21 cellular contexts compared by ENCODE assay signal in the genomic region with DNA sequence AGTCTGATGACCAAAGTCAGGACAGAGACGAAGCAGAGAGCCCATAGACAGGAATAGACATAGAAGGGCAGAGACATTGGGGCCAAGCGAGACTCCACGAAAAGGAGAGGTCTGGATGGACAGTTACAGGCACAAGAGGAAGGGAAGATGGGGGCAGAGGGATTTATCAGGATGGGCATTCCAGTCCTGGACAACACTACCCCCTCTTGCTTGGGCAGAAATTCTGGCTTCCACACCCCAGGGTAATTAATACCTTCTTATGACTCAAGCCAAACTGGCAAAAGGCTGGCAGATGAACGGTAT.
DNase-seq lines count a peak whose midpoint lies in the region; FAIRE-seq and TF ChIP-seq lines count a peak whose summit lies in the region.
"Had no signal": no experiment of that assay in that cellular context is flagged by ENCODE, and none has a peak within 500 bp of the region (broad histone marks: within the 10 kb centered on the region; RNA-seq: fewer than 3 reads in every experiment).

No MANE protein-coding gene starts in this region.

- H3K4me1 ChIP-seq in parathyroid adenoma: peaks cover 15% of the 10 kb centered on the region
- H3K4me1 ChIP-seq: A549, BE2C had no signal

- no peaks in the 10 kb centered on the region for H3K9me3 ChIP-seq in parathyroid adenoma (ENCODE audit: control insufficient read depth, low read length)
- H3K9me3 ChIP-seq: A549; BE2C; BLaER1 treated with 17β-estradiol and CSF1 and Interleukin-3, amounts not matched to agents 10 nM and 100 nM had no signal

- peaks cover 0 to 4% (median 1%) of the 10 kb centered on the region in 3 donors for H3K27me3 Mint-ChIP-seq in CD14-positive monocyte (ENCODE audit: low read depth in 3 of 3)
- H3K27me3 Mint-ChIP-seq in dendritic cell treated with granulocyte-macrophage colony-stimulating factor and Interleukin-4, amounts not matched to agents 40 ng/mL and 50 ng/mL, for 4 days: no peaks in the 10 kb centered on the region
- peaks cover 4% of the 10 kb centered on the region for H3K27me3 Mint-ChIP-seq in glutamatergic neuron (ENCODE audit: unreplicated experiment)

- no peaks in the 10 kb centered on the region for H3K27me3 ChIP-seq in parathyroid adenoma (ENCODE audit: control insufficient read depth, insufficient read depth, low read length)
- H3K27me3 ChIP-seq: BE2C; BLaER1 treated with 17β-estradiol and CSF1 and Interleukin-3, amounts not matched to agents 10 nM and 100 nM had no signal

- peaks cover 93% of the 10 kb centered on the region for H3K4me1 Mint-ChIP-seq in CD14-positive monocyte
- peaks cover 93% of the 10 kb centered on the region for H3K4me1 Mint-ChIP-seq in dendritic cell treated with granulocyte-macrophage colony-stimulating factor and Interleukin-4, amounts not matched to agents 40 ng/mL and 50 ng/mL, for 4 days (ENCODE audit: low read depth)
- H3K4me1 Mint-ChIP-seq in glutamatergic neuron (ENCODE audit: low read depth, unreplicated experiment): peaks cover 6% of the 10 kb centered on the region

- FAIRE-seq in GM19239 (lab: Jason Lieb, UNC): no peak
- FAIRE-seq: A549, G401.6, GM12892 had no signal

- peak overlapping the region; percentile 6 for H3K4me2 ChIP-seq in parathyroid adenoma (ENCODE audit: low read length)
- H3K4me2 ChIP-seq: A549 had no signal

- no peak for DNase-seq in CD14-positive monocyte (ENCODE audit: low spot score)
- DNase-seq in glutamatergic neuron: no peak
- no peak for DNase-seq in HT-29 (ENCODE audit: low spot score)
- no peak for DNase-seq in DMS79 treated with DMSO at 0.1 percent for 48 hours (lab: John Stamatoyannopoulos, UW)
- DNase-seq in GM19239 (ENCODE audit: insufficient read length, low spot score): no peak
- DNase-seq: 8988T; ACHN; AML-193; BE2C; Calu3; CD4-positive, alpha-beta memory T cell; COR-L47; DMS53; GM23248; H9 had no signal

- H3K4me3 Mint-ChIP-seq in CD14-positive monocyte: peak overlapping the region in 1 of 2 donors; percentile 66
- H3K4me3 Mint-ChIP-seq in dendritic cell treated with granulocyte-macrophage colony-stimulating factor and Interleukin-4, amounts not matched to agents 40 ng/mL and 50 ng/mL, for 4 days: no peak overlapping the region
- H3K4me3 Mint-ChIP-seq in glutamatergic neuron (ENCODE audit: unreplicated experiment): no peak overlapping the region
- H3K4me3 Mint-ChIP-seq: CD4-positive, alpha-beta memory T cell; H9 had no signal

- H3K36me3 ChIP-seq in parathyroid adenoma (ENCODE audit: control insufficient read depth, insufficient read depth, low read length): no peaks in the 10 kb centered on the region
- H3K36me3 ChIP-seq: BE2C; BLaER1 treated with 17β-estradiol and CSF1 and Interleukin-3, amounts not matched to agents 10 nM and 100 nM had no signal

- no peak overlapping the region for H3K27ac ChIP-seq in parathyroid adenoma
- H3K27ac ChIP-seq: A549, GM23248 had no signal

- H3K9ac ChIP-seq in parathyroid adenoma: no peak overlapping the region
- H3K9ac ChIP-seq: GM23248 had no signal

- TF ChIP-seq CTCF in CD14-positive monocyte (IDR thresholded peaks at IDR 0.05): no peak
- TF ChIP-seq CTCF in glutamatergic neuron (IDR thresholded peaks at IDR 0.05; ENCODE audit: partially characterized antibody, unreplicated experiment): no peak
- TF ChIP-seq CTCF in parathyroid adenoma (IDR thresholded peaks at IDR 0.05): no peak

- intact Hi-C loops in CD14-positive monocyte (cut with micrococcal nuclease): no loop called here
- intact Hi-C loops in dendritic cell treated with granulocyte-macrophage colony-stimulating factor and Interleukin-4, amounts not matched to agents 40 ng/mL and 50 ng/mL, for 4 days (cut with micrococcal nuclease): no loop called here

- peaks cover 0 to 3% (median 0%) of the 10 kb centered on the region in 7 donors for H3K9me3 Mint-ChIP-seq in CD14-positive monocyte
- H3K9me3 Mint-ChIP-seq in dendritic cell treated with granulocyte-macrophage colony-stimulating factor and Interleukin-4, amounts not matched to agents 40 ng/mL and 50 ng/mL, for 4 days: no peaks in the 10 kb centered on the region
- H3K9me3 Mint-ChIP-seq in glutamatergic neuron (ENCODE audit: unreplicated experiment): peaks cover 2% of the 10 kb centered on the region
- H3K9me3 Mint-ChIP-seq: CD4-positive, alpha-beta memory T cell; H9 had no signal

- H3K27ac Mint-ChIP-seq in CD14-positive monocyte: peak overlapping the region; percentile 47 to 92 (median 86)
- peak overlapping the region; percentile 72 for H3K27ac Mint-ChIP-seq in dendritic cell treated with granulocyte-macrophage colony-stimulating factor and Interleukin-4, amounts not matched to agents 40 ng/mL and 50 ng/mL, for 4 days
- H3K27ac Mint-ChIP-seq in glutamatergic neuron (ENCODE audit: unreplicated experiment): peak overlapping the region; percentile 43
- H3K27ac Mint-ChIP-seq: H9 had no signal

- H3K4me3 ChIP-seq in parathyroid adenoma (ENCODE audit: low read depth, low read length): no peak overlapping the region
- H3K4me3 ChIP-seq: A549; BLaER1 treated with 17β-estradiol and CSF1 and Interleukin-3, amounts not matched to agents 10 nM and 100 nM; GM23248 had no signal

- H2AFZ ChIP-seq in parathyroid adenoma: peak overlapping the region; percentile 66
- H2AFZ ChIP-seq: GM23248 had no signal

- no peaks in the 10 kb centered on the region for H3K79me2 ChIP-seq in parathyroid adenoma

- H3K36me3 Mint-ChIP-seq in CD14-positive monocyte (no peaks in the 10 kb centered on the region), glutamatergic neuron (ENCODE audit: unreplicated experiment) (no peaks in the 10 kb centered on the region)
- H3K36me3 Mint-ChIP-seq in dendritic cell treated with granulocyte-macrophage colony-stimulating factor and Interleukin-4, amounts not matched to agents 40 ng/mL and 50 ng/mL, for 4 days (ENCODE audit: low read depth): no peaks in the 10 kb centered on the region
- H3K36me3 Mint-ChIP-seq: CD4-positive, alpha-beta memory T cell had no signal
